In the genomic region with DNA sequence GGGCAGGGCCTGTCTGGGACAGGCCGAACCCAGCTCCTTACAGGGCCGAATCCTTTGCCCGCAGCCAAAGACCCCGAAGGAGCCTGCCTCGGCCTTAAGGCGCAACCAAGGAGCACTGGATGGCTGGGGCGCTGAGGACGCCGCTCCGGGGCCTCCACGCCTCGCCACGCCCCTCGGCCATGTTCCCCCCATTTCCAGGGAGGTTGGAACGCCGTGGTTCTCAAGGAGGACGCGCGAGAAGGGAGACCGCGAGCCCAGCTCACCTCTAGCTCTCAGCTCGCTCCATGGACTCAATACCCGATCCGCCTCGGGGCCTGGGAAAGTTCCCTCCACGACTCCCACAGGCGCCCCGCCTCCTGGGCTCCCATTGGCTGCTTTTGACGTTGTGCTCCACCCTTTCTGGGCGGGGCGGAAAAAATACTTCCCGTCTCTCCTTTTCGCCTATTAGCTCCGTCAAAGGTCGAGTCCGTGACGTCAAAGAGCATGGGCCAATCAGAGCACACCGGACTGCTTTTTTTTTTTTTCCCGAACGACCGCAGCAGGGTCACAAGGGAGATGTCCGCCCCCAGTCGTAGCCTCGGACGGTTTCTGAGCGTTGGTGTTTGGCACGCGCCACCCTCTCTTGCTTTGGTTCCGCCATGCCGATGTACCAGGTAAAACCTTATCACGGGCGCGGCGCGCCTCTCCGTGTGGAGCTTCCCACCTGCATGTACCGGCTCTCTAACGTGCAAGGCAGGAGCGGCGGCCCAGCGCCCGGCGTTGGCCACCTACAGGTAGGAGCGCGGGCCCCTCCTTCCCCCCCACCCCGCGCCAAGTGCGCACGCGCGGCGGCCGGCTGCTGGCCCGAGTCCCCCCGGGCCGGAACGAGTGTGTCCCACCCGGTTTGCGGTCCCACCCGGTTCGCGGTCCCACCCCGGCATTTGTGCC, we compare ENCODE assay signal across 8 cellular contexts.
A peak's percentile ranks its signal among the peaks of the same experiment; 100 is the strongest.
DNase-seq lines count a peak whose midpoint lies in the region; ATAC-seq, FAIRE-seq and TF ChIP-seq lines count a peak whose summit lies in the region.

No MANE protein-coding gene starts in this region.

- DNase-seq in AG10803 (ENCODE audit: low read depth) (peak; percentile 99), NCI-H446 (lab: John Stamatoyannopoulos, UW) (peak; percentile 95 to 97), cerebellum (ENCODE audit: low spot score) (peak; percentile 95), kidney (peak; percentile 99)
- DNase-seq in activated CD4-positive, CD25-positive, alpha-beta regulatory T cell treated with anti-CD3 and anti-CD28 coated beads, Interleukin-2, amount 50 U/mL, for 72 hours, result peak; percentile 96
- peak; percentile 99 for DNase-seq in stimulated activated CD4-positive, alpha-beta T cell treated with anti-CD3 and anti-CD28 coated beads, Interleukin-15, amount 100 ng/mL, for 24 hours

- intact Hi-C loops in kidney (cut with DNase I), result no loop called here

- peak; percentile 84 for ATAC-seq in GM19025 (IDR thresholded peaks at IDR 0.05; ENCODE audit: low read depth, unreplicated experiment)
- ATAC-seq in HG03342 (IDR thresholded peaks at IDR 0.05; ENCODE audit: unreplicated experiment), result peak; percentile 84

- peaks cover 2 to 6% of the 10 kb centered on the region in 2 donors for H3K4me1 ChIP-seq in kidney (ENCODE audit: control insufficient read depth in 1 of 2, insufficient read depth in 1 of 2, low read depth in 1 of 2, low read length in 2 of 2)

- H3K9ac ChIP-seq in kidney (ENCODE audit: low read length in 2 of 2), result peak overlapping the region; percentile 67 to 93

- H3K9me3 ChIP-seq in kidney (ENCODE audit: control insufficient read depth in 1 of 2, low read length in 2 of 2), result no peaks in the 10 kb centered on the region

- H3K4me3 ChIP-seq in AG10803 (ENCODE audit: low read length), result peak overlapping the region; percentile 89
- H3K4me3 ChIP-seq in kidney (ENCODE audit: low read length in 2 of 2), result peak overlapping the region; percentile 77 to 82

- peak; percentile 95 for FAIRE-seq in kidney (lab: Jason Lieb, UNC)

- peak overlapping the region; percentile 96 to 98 for H3K27ac ChIP-seq in kidney (ENCODE audit: low read depth in 2 of 2, low read length in 2 of 2)

- H3K36me3 ChIP-seq in kidney (ENCODE audit: control insufficient read depth in 1 of 2, insufficient read depth in 2 of 2, low read length in 2 of 2), result peaks cover 0 to 4% of the 10 kb centered on the region in 2 donors

- peak; percentile 32; the same call in 1 of the 2 replicates for TF ChIP-seq CTCF in AG10803 (conservative IDR thresholded peaks at IDR 0.05; ENCODE audit: low read length)
- no peak for TF ChIP-seq CTCF in kidney (IDR thresholded peaks at IDR 0.05; ENCODE audit: borderline replicate concordance, extremely low read depth, insufficient read depth)

Comparison
In these comparisons a context has a peak if more than half of its experiments do, and no peak if none do; other contexts are left out.
1. Peak in every context shown above with its lines: DNase-seq, ATAC-seq, H3K4me3 ChIP-seq and H3K27ac ChIP-seq.